Comparison of ENCODE assay signal across 8 cellular contexts in the genomic region with DNA sequence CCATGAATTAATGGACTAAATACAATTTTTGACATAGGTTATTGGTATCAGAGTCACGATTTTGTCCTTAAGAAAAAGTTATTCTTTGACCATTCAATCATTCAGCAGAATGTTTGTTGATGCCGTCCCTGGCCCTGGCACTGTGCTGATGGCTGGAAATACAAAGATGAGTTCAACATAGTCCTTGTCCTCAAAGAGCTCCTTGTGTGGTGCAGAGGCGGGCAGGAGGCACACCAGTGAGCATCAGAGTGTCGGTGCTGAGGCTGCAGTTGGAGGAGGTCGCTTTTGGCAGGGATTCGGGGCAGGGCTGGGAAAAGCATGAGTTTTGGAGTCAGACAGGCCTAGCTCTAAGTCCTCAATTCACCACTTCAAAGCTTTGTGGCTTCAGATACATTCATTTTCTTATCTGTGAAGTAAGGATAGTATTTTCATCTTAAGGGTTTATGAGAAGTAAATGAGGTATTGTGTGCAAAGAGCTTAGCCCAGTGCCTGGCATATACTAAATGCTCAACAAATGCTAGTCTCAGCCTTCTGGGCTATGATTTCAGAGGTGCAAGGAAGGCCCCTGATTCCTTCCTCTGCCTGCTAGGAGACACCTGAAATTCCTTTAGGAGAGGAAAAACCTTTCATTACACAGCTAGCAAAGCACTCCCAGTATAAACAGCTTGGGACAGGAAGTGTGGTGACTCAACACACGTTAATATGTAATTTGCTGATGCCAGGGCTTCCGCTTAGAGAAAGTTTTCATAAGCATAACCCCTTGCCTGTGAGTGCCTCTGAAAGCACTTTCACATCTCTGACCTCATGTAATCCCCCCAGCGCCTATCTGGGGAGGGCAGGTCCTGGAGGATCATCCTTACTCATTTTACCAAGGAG.
DNase-seq lines count a peak whose midpoint lies in the region; ATAC-seq, FAIRE-seq and TF ChIP-seq lines count a peak whose summit lies in the region.

No MANE protein-coding gene starts in this region.

- no peak overlapping the region for H3K14ac ChIP-seq in H1 (ENCODE audit: insufficient read length)

- H3K4me3 Mint-ChIP-seq in MCF 10A (ENCODE audit: unreplicated experiment): no peak overlapping the region
- H3K4me3 Mint-ChIP-seq in activated CD8-positive, alpha-beta T cell treated with anti-CD3 and anti-CD28 coated beads for 36 hours: no peak overlapping the region

- no peak overlapping the region for H2AFZ ChIP-seq in H1 (ENCODE audit: low read length)

- intact Hi-C loops in MCF 10A (cut with micrococcal nuclease) (no loop called here), breast epithelium (cut with DNase I; ENCODE audit: low total_unique reads) (no loop called here)
- intact Hi-C loops in activated CD8-positive, alpha-beta T cell treated with anti-CD3 and anti-CD28 coated beads for 36 hours (cut with micrococcal nuclease): no loop called here

- no peak overlapping the region for H3K4ac ChIP-seq in H1 (replicated peaks; ENCODE audit: insufficient read length, low read depth, low read length)

- H4K20me1 ChIP-seq in H1 (replicated peaks in 1 of 2; ENCODE audit: control insufficient read depth in 1 of 2, insufficient read depth in 2 of 2, low read length in 2 of 2): no peaks in the 10 kb centered on the region

- no peak overlapping the region for H3K23ac ChIP-seq in H1 (ENCODE audit: insufficient read length)

- H3K79me2 ChIP-seq in H1 (ENCODE audit: control insufficient read depth in 1 of 2, insufficient read depth in 2 of 2, low read length in 2 of 2): no peaks in the 10 kb centered on the region

- no peaks in the 10 kb centered on the region for H3K36me3 ChIP-seq in breast epithelium
- H3K36me3 ChIP-seq in H1 (ENCODE audit: control insufficient read depth in 2 of 4, insufficient read depth in 4 of 4, low read length in 3 of 4): no peaks in the 10 kb centered on the region

- H3K23me2 ChIP-seq in H1 (ENCODE audit: low read depth, low read length): no peaks in the 10 kb centered on the region

- no peak for TF ChIP-seq EP300 in H1 (IDR thresholded peaks at IDR 0.05; ENCODE audit: borderline replicate concordance in 1 of 2, low read depth in 2 of 2, low read length in 2 of 2)

- CTCF ChIA-PET in MCF 10A (lab: Yijun Ruan, JAX): interaction anchor here (0.6 to 1.3 kb wide), 2 partner anchors 15 to 114 kb away, joined by 3 to 4 read pairs; no protein-coding TSS in a partner anchor
- CTCF ChIA-PET in H1 (lab: Charles Lee; ENCODE audit: partially characterized antibody): interaction anchor here (1.0 to 14.8 kb wide), 9 partner anchors 9 to 125 kb away, joined by 3 to 245 read pairs (median 5); partner anchors contain the start of gene NECTIN1
- CTCF ChIA-PET in activated CD8-positive, alpha-beta T cell treated with anti-CD3 and anti-CD28 coated beads for 36 hours (lab: Charles Lee): no interaction called here

- no peak overlapping the region for H2BK20ac ChIP-seq in H1 (ENCODE audit: low read length)

- no peaks in the 10 kb centered on the region for H3K9me3 Mint-ChIP-seq in MCF 10A (ENCODE audit: unreplicated experiment)
- no peaks in the 10 kb centered on the region for H3K9me3 Mint-ChIP-seq in activated CD8-positive, alpha-beta T cell treated with anti-CD3 and anti-CD28 coated beads for 36 hours

- peaks cover 7% of the 10 kb centered on the region for H3K4me1 Mint-ChIP-seq in MCF 10A (ENCODE audit: insufficient read depth, unreplicated experiment)
- no peaks in the 10 kb centered on the region for H3K4me1 Mint-ChIP-seq in activated CD8-positive, alpha-beta T cell treated with anti-CD3 and anti-CD28 coated beads for 36 hours (ENCODE audit: low read depth)

- no peak overlapping the region for H3K27ac Mint-ChIP-seq in MCF 10A (ENCODE audit: low read depth, unreplicated experiment)
- no peak overlapping the region for H3K27ac Mint-ChIP-seq in activated CD8-positive, alpha-beta T cell treated with anti-CD3 and anti-CD28 coated beads for 36 hours

- H3K27ac ChIP-seq in breast epithelium (no peak overlapping the region), H1 (ENCODE audit: low read depth, low read length) (no peak overlapping the region)

- peak overlapping the region; percentile 96 for H2BK15ac ChIP-seq in H1 (ENCODE audit: low read length)

- no peak for FAIRE-seq in H1 (lab: Jason Lieb, UNC)

- H3K9ac ChIP-seq in H1 (replicated peaks in 1 of 4; ENCODE audit: extremely low read depth in 1 of 4, low read depth in 3 of 4, low read length in 3 of 4): no peak overlapping the region

- peak overlapping the region; percentile 21; the same call in 1 of the 2 replicates for H3K18ac ChIP-seq in H1 (ENCODE audit: extremely low read depth, low read length)

- H3K27me3 ChIP-seq in breast epithelium (no peaks in the 10 kb centered on the region), H1 (replicated peaks in 1 of 4; ENCODE audit: control insufficient read depth in 3 of 4, extremely low read depth in 1 of 4, insufficient read depth in 3 of 4, low read length in 3 of 4) (peaks cover 0 to 2% (median 0%) of the 10 kb centered on the region in 4 experiments; a peak in 2 of 7 replicates)

- no TSS peak for BruUV-seq in MCF 10A (replicated peaks; lab: Mats Ljungman, UMichigan)

- H2BK5ac ChIP-seq in H1 (ENCODE audit: low read depth, low read length): no peak overlapping the region

- H4K5ac ChIP-seq in H1 (ENCODE audit: insufficient read length, low read depth, low read length): no peak overlapping the region

- no peaks in the 10 kb centered on the region for H3K79me1 ChIP-seq in H1 (ENCODE audit: low read depth, low read length)

- no peak overlapping the region for H2AK5ac ChIP-seq in H1 (ENCODE audit: low read depth, low read length)

- H3K4me1 ChIP-seq in breast epithelium: no peaks in the 10 kb centered on the region
- H3K4me1 ChIP-seq in H1 (replicated peaks in 1 of 4; ENCODE audit: control insufficient read depth in 3 of 4, insufficient read depth in 4 of 4, low read length in 3 of 4): peaks cover 4 to 14% (median 9%) of the 10 kb centered on the region in 4 experiments; a peak in 6 of 7 replicates

- no peak overlapping the region for H3K4me2 ChIP-seq in H1 (ENCODE audit: insufficient read depth in 1 of 2, low read depth in 2 of 2, low read length in 2 of 2)

- TF ChIP-seq CTCF in MCF 10A (IDR thresholded peaks at IDR 0.05; ENCODE audit: unreplicated experiment) (no peak), breast epithelium (IDR thresholded peaks at IDR 0.05) (no peak), H1 (IDR thresholded peaks at IDR 0.05; ENCODE audit: control extremely low read depth in 1 of 3, insufficient read depth in 1 of 3, low read depth in 1 of 3, low read length in 3 of 3) (no peak)
- no peak for TF ChIP-seq CTCF in activated CD8-positive, alpha-beta T cell treated with anti-CD3 and anti-CD28 coated beads for 36 hours (IDR thresholded peaks at IDR 0.05)

- H3K4me3 ChIP-seq in breast epithelium (no peak overlapping the region), H1 (ENCODE audit: extremely low read depth in 1 of 4, insufficient read depth in 2 of 4, low read depth in 3 of 4, low read length in 4 of 4) (no peak overlapping the region)

- H3K56ac ChIP-seq in H1 (replicated peaks; ENCODE audit: insufficient read length, low read depth, low read length): no peak overlapping the region

- POLR2A ChIA-PET in MCF 10A (lab: Yijun Ruan, JAX): interaction anchor here (1.0 to 1.2 kb wide), 2 partner anchors 17 to 114 kb away, joined by 3 to 4 read pairs; partner anchors contain the start of gene NECTIN1
- POLR2A ChIA-PET in H1 (lab: Charles Lee; ENCODE audit: partially characterized antibody): interaction anchor here (2.2 kb wide), 1 partner anchor 11 kb away, joined by 5 read pairs; no protein-coding TSS in a partner anchor
- POLR2A ChIA-PET in activated CD8-positive, alpha-beta T cell treated with anti-CD3 and anti-CD28 coated beads for 36 hours (lab: Charles Lee): no interaction called here

- no peak for ATAC-seq in activated CD8-positive, alpha-beta T cell treated with anti-CD3 and anti-CD28 coated beads for 36 hours

- H3K9me3 ChIP-seq in breast epithelium: no peaks in the 10 kb centered on the region
- H3K9me3 ChIP-seq in H1 (ENCODE audit: insufficient read depth in 2 of 2, low read depth in 1 of 2, low read length in 1 of 2): no peaks in the 10 kb centered on the region

- no peak overlapping the region for H4K8ac ChIP-seq in H1 (ENCODE audit: extremely low read depth, insufficient read depth, low read length)

- TF ChIP-seq RAD21 in H1 (IDR thresholded peaks at IDR 0.05 in 1 of 2, conservative IDR thresholded peaks at IDR 0.05 in 1 of 2; ENCODE audit: low read depth in 2 of 2, low read length in 2 of 2): no peak

- H3K36me3 Mint-ChIP-seq in MCF 10A (ENCODE audit: insufficient read depth, unreplicated experiment): no peaks in the 10 kb centered on the region
- H3K36me3 Mint-ChIP-seq in activated CD8-positive, alpha-beta T cell treated with anti-CD3 and anti-CD28 coated beads for 36 hours (ENCODE audit: low read depth): no peaks in the 10 kb centered on the region

- H2BK12ac ChIP-seq in H1 (ENCODE audit: low read depth, low read length): peak overlapping the region; percentile 81; the same call in 1 of the 2 replicates

- 85% methylated on average over 9 of the region's 9 CpGs; no CpG with 5 or more reads in 1 of the 2 experiments for WGBS in H1 (ENCODE audit: extremely low coverage in 1 of 2, insufficient coverage in 1 of 2, insufficient read length in 1 of 2, insufficient replicate concordance in 2 of 2, low coverage in 1 of 2, low lambda C conversion rate in 2 of 2, missing lambda C conversion rate in 1 of 2), 2 experiments

- DNase-seq in MCF 10A (ENCODE audit: unreplicated experiment): peak; percentile 67
- no peak for DNase-seq in breast epithelium (ENCODE audit: low spot score in 2 of 2)
- DNase-seq in M059J (ENCODE audit: low read depth): peak; percentile 91
- no peak for DNase-seq in H1 (ENCODE audit: low read depth in 1 of 2, low spot score in 2 of 2)
- peak; percentile 58 for DNase-seq in occipital lobe (lab: John Stamatoyannopoulos, UW)
- DNase-seq in activated CD8-positive, alpha-beta T cell treated with anti-CD3 and anti-CD28 coated beads for 36 hours: no peak
- no peak for DNase-seq in stimulated activated CD4-positive, alpha-beta T cell treated with anti-CD3 and anti-CD28 coated beads, Interleukin-4, amount 100 ng/mL, for 24 hours
- DNase-seq in NK-92 treated with Interleukin-12 subunit alpha and Interleukin-12 subunit beta, amount 100 ng/mL, for 24 hours (lab: John Stamatoyannopoulos, UW): no peak

- no peak overlapping the region for H4K91ac ChIP-seq in H1 (replicated peaks; ENCODE audit: insufficient read length, low read length)

- H2BK120ac ChIP-seq in H1 (replicated peaks; ENCODE audit: low read depth, low read length): no peak overlapping the region

- no peaks in the 10 kb centered on the region for H3K27me3 Mint-ChIP-seq in MCF 10A (ENCODE audit: insufficient read depth, unreplicated experiment)
- H3K27me3 Mint-ChIP-seq in activated CD8-positive, alpha-beta T cell treated with anti-CD3 and anti-CD28 coated beads for 36 hours: peaks cover 4% of the 10 kb centered on the region

- TF ChIP-seq POLR2A in breast epithelium (IDR thresholded peaks at IDR 0.05) (no peak), H1 (IDR thresholded peaks at IDR 0.05; ENCODE audit: control extremely low read depth in 1 of 2, low read depth in 2 of 2, low read length in 2 of 2) (no peak)

TF ChIP-seq in H1, 55 proteins besides CTCF, POLR2A, EP300 and RAD21 (continues in another document):
- no peak for TF ChIP-seq GTF2F1 (IDR thresholded peaks at IDR 0.05; ENCODE audit: borderline replicate concordance, low read depth, low read length)
- TF ChIP-seq SP1 (IDR thresholded peaks at IDR 0.05; ENCODE audit: low read depth, low read length): no peak
- TF ChIP-seq NRF1 (IDR thresholded peaks at IDR 0.05; ENCODE audit: low read depth, low read length): no peak

Comparison
In these comparisons a context has a peak if more than half of its experiments do, and no peak if none do; other contexts are left out.
1. DNase-seq: peak in MCF 10A (single experiment), M059J (single experiment) and occipital lobe (single experiment); none in breast epithelium (0 of 2), H1 (0 of 2), activated CD8-positive, alpha-beta T cell treated with anti-CD3 and anti-CD28 coated beads for 36 hours (single experiment), stimulated activated CD4-positive, alpha-beta T cell treated with anti-CD3 and anti-CD28 coated beads, Interleukin-4, amount 100 ng/mL, for 24 hours (single experiment) and NK-92 treated with Interleukin-12 subunit alpha and Interleukin-12 subunit beta, amount 100 ng/mL, for 24 hours (single experiment).